8 cellular contexts compared by ENCODE assay signal in the genomic region with DNA sequence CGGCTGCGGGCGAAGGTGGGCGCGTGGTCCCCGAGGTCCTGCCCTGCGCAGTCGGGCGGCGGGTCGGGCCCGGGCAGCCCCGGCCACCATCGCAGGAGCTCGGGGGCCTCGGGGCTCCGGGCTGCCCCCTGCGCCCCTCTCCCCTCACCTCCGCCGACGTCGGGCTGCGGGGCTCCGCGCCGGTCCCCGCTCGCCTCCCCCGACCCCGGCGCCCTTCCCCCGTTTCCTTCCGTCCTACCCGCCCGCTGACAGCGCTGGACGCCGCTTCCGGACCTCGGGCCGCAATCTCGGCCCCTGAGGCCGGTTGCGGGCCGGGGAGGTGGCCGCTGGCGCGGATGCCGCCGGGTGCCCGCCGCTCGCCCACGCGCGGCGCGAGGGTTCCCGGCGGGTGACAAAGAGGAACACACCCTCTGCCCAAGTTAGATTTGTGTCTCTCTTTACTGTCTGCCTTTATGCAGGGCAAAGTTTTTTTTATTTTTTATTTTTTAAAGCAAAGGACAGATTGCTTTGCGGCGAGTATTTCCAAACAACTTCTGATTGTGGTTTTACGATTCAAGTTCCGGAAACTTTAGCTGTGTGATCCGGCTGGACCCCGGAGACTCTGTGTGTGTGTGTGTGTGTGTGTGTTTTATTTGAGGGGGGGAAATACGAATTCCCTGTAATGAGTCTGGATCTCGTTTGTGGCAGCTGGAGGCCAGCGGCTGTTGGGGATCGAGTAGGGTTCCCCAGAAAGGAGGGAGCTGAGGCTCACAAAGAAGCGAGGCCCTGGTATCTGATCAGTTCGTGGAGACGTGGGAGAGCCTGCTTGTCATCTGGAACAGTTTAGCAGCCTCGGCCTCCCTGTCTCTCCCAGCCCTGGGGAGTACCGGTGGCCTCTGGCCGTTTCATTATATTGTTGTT. TPM values are rescaled to one million over a fixed set of nuclear protein-coding genes. Genes with fewer than 3 reads are reported as not detected.
DNase-seq lines count a peak whose midpoint lies in the region; ATAC-seq and TF ChIP-seq lines count a peak whose summit lies in the region.

No MANE protein-coding gene starts in this region.

- peak overlapping the region; percentile 79 to 93 for H4K8ac ChIP-seq in IMR-90 (ENCODE audit: low read depth in 2 of 2, low read length in 2 of 2)

- H2BK120ac ChIP-seq in IMR-90 (ENCODE audit: low read depth, low read length), result peak overlapping the region; percentile 64

- H3K4me1 ChIP-seq in IMR-90 (ENCODE audit: control insufficient read depth, insufficient read depth, low read length), result peaks cover 8% of the 10 kb centered on the region

- CTCF ChIA-PET in IMR-90 (lab: Yijun Ruan, JAX), result no interaction called here

- peak overlapping the region; percentile 94 for H2AK5ac ChIP-seq in IMR-90 (ENCODE audit: low read depth, low read length)

- H3K27ac Mint-ChIP-seq in activated naive CD4-positive, alpha-beta T cell treated with anti-CD3 and anti-CD28 coated beads, Interleukin-2, amount 50 U/mL, for 24 hours, result no peak overlapping the region
- H3K27ac Mint-ChIP-seq in stimulated activated memory B cell treated with anti-CD40 and anti-IgM and Interleukin-4, amounts not matched to agents 10 μg/mL and 1 μg/mL and 100 μg/mL, for 72 hours, result no peak overlapping the region

- H3K9me3 Mint-ChIP-seq in activated naive CD4-positive, alpha-beta T cell treated with anti-CD3 and anti-CD28 coated beads, Interleukin-2, amount 50 U/mL, for 24 hours, result no peaks in the 10 kb centered on the region
- no peaks in the 10 kb centered on the region for H3K9me3 Mint-ChIP-seq in stimulated activated memory B cell treated with anti-CD40 and anti-IgM and Interleukin-4, amounts not matched to agents 10 μg/mL and 1 μg/mL and 100 μg/mL, for 72 hours

- no peak; the same call in 1 of the 2 replicates for TF ChIP-seq POLR2A in IMR-90 (IDR thresholded peaks at IDR 0.05; ENCODE audit: low read depth, low read length)

- no peaks in the 10 kb centered on the region; the same call in 1 of the 2 replicates for H3K27me3 ChIP-seq in IMR-90 (ENCODE audit: control insufficient read depth, insufficient read depth, low read length)

- peak overlapping the region; percentile 90 for H3K27ac ChIP-seq in IMR-90 (ENCODE audit: insufficient read depth, low read length)

- peak overlapping the region; percentile 95 for H3K18ac ChIP-seq in IMR-90 (ENCODE audit: low read depth, low read length)

- H3K4me3 ChIP-seq in IMR-90 (ENCODE audit: insufficient read depth, low read depth, low read length), result peak overlapping the region; percentile 95

- H3K4me2 ChIP-seq in IMR-90 (ENCODE audit: low read depth, low read length), result peak overlapping the region; percentile 96

- H2BK5ac ChIP-seq in IMR-90 (ENCODE audit: low read depth, low read length, poor library complexity, severe bottlenecking), result peak overlapping the region; percentile 77

- peaks cover 44% of the 10 kb centered on the region for H4K20me1 ChIP-seq in IMR-90 (ENCODE audit: insufficient read depth, low read length)

- POLR2A ChIA-PET in IMR-90 (lab: Charles Lee; ENCODE audit: unreplicated experiment), result no interaction called here

- peak overlapping the region; percentile 99 for H3K23ac ChIP-seq in IMR-90 (ENCODE audit: low read depth, low read length)

- TF ChIP-seq RAD21 in IMR-90 (IDR thresholded peaks at IDR 0.05; ENCODE audit: low read length), result peak; percentile 4; the same call in 1 of the 2 replicates

- H2AK9ac ChIP-seq in IMR-90 (replicated peaks; ENCODE audit: low read depth, low read length, poor library complexity), result peak overlapping the region; percentile 97

- H4K91ac ChIP-seq in IMR-90 (ENCODE audit: insufficient read depth, low read depth, low read length), result peak overlapping the region; percentile 0

- peak overlapping the region; percentile 94 for H3K4ac ChIP-seq in IMR-90 (ENCODE audit: low read depth, low read length)

- H3K36me3 ChIP-seq in IMR-90 (ENCODE audit: control insufficient read depth, insufficient read depth, low read length), result peaks cover 2% of the 10 kb centered on the region; the same call in 1 of the 2 replicates

- H3K9ac ChIP-seq in IMR-90 (ENCODE audit: low read depth, low read length), result peak overlapping the region; percentile 100

- peak overlapping the region; percentile 76 for H3K4me3 Mint-ChIP-seq in activated naive CD4-positive, alpha-beta T cell treated with anti-CD3 and anti-CD28 coated beads, Interleukin-2, amount 50 U/mL, for 24 hours
- peak overlapping the region; percentile 75 for H3K4me3 Mint-ChIP-seq in stimulated activated memory B cell treated with anti-CD40 and anti-IgM and Interleukin-4, amounts not matched to agents 10 μg/mL and 1 μg/mL and 100 μg/mL, for 72 hours

- H2BK15ac ChIP-seq in IMR-90 (ENCODE audit: low read depth, low read length), result peak overlapping the region; percentile 77; the same call in 1 of the 3 replicates

- H3K9me1 ChIP-seq in IMR-90 (ENCODE audit: insufficient read depth, low read length), result peaks cover 7% of the 10 kb centered on the region

- H2BK20ac ChIP-seq in IMR-90 (ENCODE audit: low read depth, low read length), result peak overlapping the region; percentile 71; the same call in 1 of the 2 replicates

- no peak for TF ChIP-seq CTCF in IMR-90 (conservative IDR thresholded peaks at IDR 0.05; ENCODE audit: low read depth, low read length)

- 0% methylated on average over 12 of the region's 76 CpGs; no CpG with 5 or more reads in 1 of the 2 experiments for WGBS in IMR-90 (ENCODE audit: extremely low coverage in 2 of 2, insufficient read length in 1 of 2), 2 experiments

- dilution Hi-C loops in IMR-90 (cut with HindIII; ENCODE audit: low sequenced_read_pairs, unreplicated experiment), result no loop called here

- no peaks in the 10 kb centered on the region for H3K36me3 Mint-ChIP-seq in activated naive CD4-positive, alpha-beta T cell treated with anti-CD3 and anti-CD28 coated beads, Interleukin-2, amount 50 U/mL, for 24 hours
- no peaks in the 10 kb centered on the region for H3K36me3 Mint-ChIP-seq in stimulated activated memory B cell treated with anti-CD40 and anti-IgM and Interleukin-4, amounts not matched to agents 10 μg/mL and 1 μg/mL and 100 μg/mL, for 72 hours

- DNase-seq in activated naive CD4-positive, alpha-beta T cell treated with anti-CD3 and anti-CD28 coated beads, Interleukin-2, amount 50 U/mL, for 16 hours, result no peak
- DNase-seq in IMR-90 (peak; percentile 44), astrocyte of the hippocampus (ENCODE audit: low read depth, low spot score) (peak; percentile 54), inferior parietal cortex (ENCODE audit: extremely low spot score) (peak; percentile 28), NCI-H1930 (lab: John Stamatoyannopoulos, UW) (no peak)

- peak overlapping the region; percentile 77 for H4K5ac ChIP-seq in IMR-90 (ENCODE audit: low read depth, low read length)

- intact Hi-C loops in IMR-90 (cut with micrococcal nuclease), result loop anchor here (2.0 to 10.0 kb wide), 7 partner anchors 29 to 531 kb away; no protein-coding TSS in a partner anchor

- H3K79me1 ChIP-seq in IMR-90 (ENCODE audit: low read depth in 1 of 2, low read length in 2 of 2), result peaks cover 10 to 34% of the 10 kb centered on the region in 2 experiments; a peak in 3 of 4 replicates

- H3K9me3 ChIP-seq in IMR-90 (ENCODE audit: control insufficient read depth, insufficient read depth, low read length), result no peaks in the 10 kb centered on the region

- TSS peak; percentile 20 for BruUV-seq in IMR-90 (replicated peaks; lab: Mats Ljungman, UMichigan)

- H3K56ac ChIP-seq in IMR-90 (ENCODE audit: extremely low read depth, insufficient read depth, low read length), result peak overlapping the region; percentile 91

- H3K14ac ChIP-seq in IMR-90 (replicated peaks; ENCODE audit: low read depth, low read length), result peak overlapping the region; percentile 92

- peaks cover 12% of the 10 kb centered on the region for H3K4me1 Mint-ChIP-seq in activated naive CD4-positive, alpha-beta T cell treated with anti-CD3 and anti-CD28 coated beads, Interleukin-2, amount 50 U/mL, for 24 hours
- peaks cover 17% of the 10 kb centered on the region for H3K4me1 Mint-ChIP-seq in stimulated activated memory B cell treated with anti-CD40 and anti-IgM and Interleukin-4, amounts not matched to agents 10 μg/mL and 1 μg/mL and 100 μg/mL, for 72 hours

- in situ Hi-C loops in IMR-90 (cut with MboI; ENCODE audit: low sequenced_read_pairs), result loop anchor here (10.0 to 25.0 kb wide), 4 partner anchors 251 to 693 kb away; no protein-coding TSS in a partner anchor

- H3K27me3 Mint-ChIP-seq in activated naive CD4-positive, alpha-beta T cell treated with anti-CD3 and anti-CD28 coated beads, Interleukin-2, amount 50 U/mL, for 24 hours, result peaks cover 43% of the 10 kb centered on the region
- peaks cover 70% of the 10 kb centered on the region for H3K27me3 Mint-ChIP-seq in stimulated activated memory B cell treated with anti-CD40 and anti-IgM and Interleukin-4, amounts not matched to agents 10 μg/mL and 1 μg/mL and 100 μg/mL, for 72 hours

- H2AFZ ChIP-seq in IMR-90 (replicated peaks; ENCODE audit: low read length, poor library complexity), result peak overlapping the region; percentile 89

- ATAC-seq in IMR-90 (ENCODE audit: low read depth) (peak; percentile 2), GM18517 (IDR thresholded peaks at IDR 0.05; ENCODE audit: unreplicated experiment) (no peak)
- peak; percentile 5 for ATAC-seq in stimulated activated memory B cell treated with anti-CD40 and anti-IgM and Interleukin-4, amounts not matched to agents 10 μg/mL and 1 μg/mL and 100 μg/mL, for 72 hours

TF ChIP-seq in IMR-90, 13 proteins besides CTCF, POLR2A, EP300 and RAD21 (continues in another document):
- TF ChIP-seq, protein P1, sequence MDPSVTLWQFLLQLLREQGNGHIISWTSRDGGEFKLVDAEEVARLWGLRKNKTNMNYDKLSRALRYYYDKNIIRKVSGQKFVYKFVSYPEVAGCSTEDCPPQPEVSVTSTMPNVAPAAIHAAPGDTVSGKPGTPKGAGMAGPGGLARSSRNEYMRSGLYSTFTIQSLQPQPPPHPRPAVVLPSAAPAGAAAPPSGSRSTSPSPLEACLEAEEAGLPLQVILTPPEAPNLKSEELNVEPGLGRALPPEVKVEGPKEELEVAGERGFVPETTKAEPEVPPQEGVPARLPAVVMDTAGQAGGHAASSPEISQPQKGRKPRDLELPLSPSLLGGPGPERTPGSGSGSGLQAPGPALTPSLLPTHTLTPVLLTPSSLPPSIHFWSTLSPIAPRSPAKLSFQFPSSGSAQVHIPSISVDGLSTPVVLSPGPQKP (IDR thresholded peaks at IDR 0.05; ENCODE audit: borderline replicate concordance, low read depth, low read length), result no peak

RNA-seq across cellular contexts. Expression of a gene that starts 1.0 kb away (rescaled TPM):
- 48.3 and 57.0 TPM in 2 replicates for total RNA-seq in IMR-90 (2012; rRNA removed)
- 32.6 and 39.6 TPM in 2 replicates for polyA plus RNA-seq in IMR-90 (2012; rRNA removed)
- 25.4 and 27.9 TPM in 2 replicates for polyA plus RNA-seq in IMR-90 (2012; cell fraction: cytosol; rRNA removed)
- polyA plus RNA-seq in IMR-90 (2012; cell fraction: nucleus; rRNA removed; ENCODE audit: low replicate concordance), result 49.5 and 91.9 TPM in 2 replicates

RNA-seq across cellular contexts. Expression of a gene that starts 33.2 kb away (rescaled TPM):
- not detected in 2 replicates for total RNA-seq in IMR-90 (2012; rRNA removed)
- polyA plus RNA-seq in IMR-90 (2012; rRNA removed), result not detected in 2 replicates
- polyA plus RNA-seq in IMR-90 (2012; cell fraction: cytosol; rRNA removed), result not detected in 2 replicates
- polyA plus RNA-seq in IMR-90 (2012; cell fraction: nucleus; rRNA removed; ENCODE audit: low replicate concordance), result not detected in 2 replicates

Comparison
In these comparisons a context has a peak if more than half of its experiments do, and no peak if none do; other contexts are left out.
1. DNase-seq: peak in IMR-90 (single experiment), astrocyte of the hippocampus (single experiment) and inferior parietal cortex (single experiment); none in activated naive CD4-positive, alpha-beta T cell treated with anti-CD3 and anti-CD28 coated beads, Interleukin-2, amount 50 U/mL, for 16 hours (single experiment) and NCI-H1930 (0 of 2).